ENCODE assay signal across 8 cellular contexts in the genomic region with DNA sequence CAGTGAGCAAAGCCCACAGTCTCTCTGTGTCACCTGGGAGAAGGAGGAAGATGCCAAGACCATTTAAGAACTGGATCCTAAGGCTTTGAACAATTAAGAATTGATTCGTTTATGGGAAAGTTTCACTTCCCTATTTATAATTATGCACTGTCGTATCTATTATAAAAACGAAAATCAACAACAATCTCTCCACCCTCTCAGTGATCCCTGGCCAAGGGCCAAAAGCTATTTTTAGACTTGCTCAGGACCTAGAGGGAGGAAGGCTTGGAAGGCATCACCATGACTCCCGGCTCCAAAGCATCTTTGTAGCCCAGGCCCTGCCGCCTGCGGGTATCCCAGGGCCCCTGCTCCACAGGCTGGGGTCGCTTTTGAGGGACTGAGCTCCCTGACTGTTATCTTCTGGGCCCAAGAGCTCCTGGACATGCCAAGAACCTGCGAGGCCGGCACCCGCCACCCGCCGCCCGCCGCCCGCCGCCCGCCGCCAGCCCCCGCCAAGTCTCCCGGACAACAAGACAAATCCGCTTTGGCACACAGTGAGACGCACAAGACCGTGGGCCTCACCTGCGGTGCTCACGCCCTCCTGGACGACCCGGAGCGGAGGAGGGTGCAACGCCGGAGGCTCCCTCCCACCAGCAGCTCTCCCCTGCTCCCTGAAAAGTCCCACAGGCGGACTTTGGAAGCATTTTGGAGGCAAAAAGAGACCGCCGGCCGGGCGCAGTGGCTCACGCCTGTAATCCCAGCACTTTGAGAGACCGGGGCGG. TPM values are rescaled to one million over a fixed set of nuclear protein-coding genes. Genes with fewer than 3 reads are reported as not detected.
DNase-seq lines count a peak whose midpoint lies in the region; ATAC-seq and TF ChIP-seq lines count a peak whose summit lies in the region.

No MANE protein-coding gene starts in this region.

- H3K9me3 ChIP-seq in adipocyte (ENCODE audit: control insufficient read depth, low read length) = no peaks in the 10 kb centered on the region
- H3K9me3 ChIP-seq in iPS-18c (ENCODE audit: control insufficient read depth, insufficient read depth, low read length) = no peaks in the 10 kb centered on the region
- H3K9me3 ChIP-seq in smooth muscle cell (replicated peaks; ENCODE audit: low read depth) = no peaks in the 10 kb centered on the region

- WGBS in smooth muscle cell (ENCODE audit: low lambda C conversion rate) = 20% methylated on average over 20 of the region's 38 CpGs

- H3K4me3 ChIP-seq in adipocyte (ENCODE audit: low read length) (no peak overlapping the region), iPS-18c (ENCODE audit: insufficient read depth, low read depth, low read length) (peak overlapping the region; percentile 75), smooth muscle cell (peak overlapping the region; percentile 56)

- no peak overlapping the region for H2AFZ ChIP-seq in smooth muscle cell (ENCODE audit: low read depth)

- no peak overlapping the region for H3K9ac ChIP-seq in adipocyte (ENCODE audit: low read length)
- H3K9ac ChIP-seq in smooth muscle cell (ENCODE audit: low read depth) = no peak overlapping the region

- no peaks in the 10 kb centered on the region for H3F3A ChIP-seq in smooth muscle cell (ENCODE audit: low read depth)

- no peaks in the 10 kb centered on the region for H3K79me2 ChIP-seq in smooth muscle cell (ENCODE audit: low read depth)

- no peak for TF ChIP-seq CTCF in smooth muscle cell (IDR thresholded peaks at IDR 0.05; ENCODE audit: borderline replicate concordance, insufficient read depth, poor library complexity, severe bottlenecking)

- DNase-seq in G401 (ENCODE audit: low spot score) (peak; percentile 80), NCI-H1105 treated with DMSO at 0.1 percent for 48 hours (lab: John Stamatoyannopoulos, UW) (peak; percentile 75), adipocyte (ENCODE audit: low read depth) (peak; percentile 36), smooth muscle cell (lab: John Stamatoyannopoulos, UW; ENCODE audit: unreplicated experiment) (no peak), SK-N-DZ (ENCODE audit: low spot score) (no peak)
- DNase-seq in activated effector memory CD4-positive, alpha-beta T cell treated with Interleukin-2 at 50 U/mL for 16 hours = no peak

- H4K20me1 ChIP-seq in smooth muscle cell (ENCODE audit: low read depth) = no peaks in the 10 kb centered on the region

- H3K4me1 ChIP-seq in adipocyte (ENCODE audit: control insufficient read depth, insufficient read depth, low read length) (no peaks in the 10 kb centered on the region), smooth muscle cell (ENCODE audit: low read depth) (peaks cover 7% of the 10 kb centered on the region)

- H3K27me3 ChIP-seq in adipocyte (replicated peaks; ENCODE audit: control insufficient read depth, insufficient read depth, low read length) = peaks cover 12% of the 10 kb centered on the region
- peaks cover 16% of the 10 kb centered on the region for H3K27me3 ChIP-seq in smooth muscle cell (ENCODE audit: low read depth)

- peak overlapping the region; percentile 91 for H3K4me2 ChIP-seq in smooth muscle cell

- in situ Hi-C loops in G401 (cut with HindIII; ENCODE audit: low sequenced_read_pairs) = no loop called here

- H3K36me3 ChIP-seq in adipocyte (ENCODE audit: control insufficient read depth, insufficient read depth, low read length, severe bottlenecking) (no peaks in the 10 kb centered on the region), smooth muscle cell (ENCODE audit: low read depth) (no peaks in the 10 kb centered on the region)

- no peak for ATAC-seq in GM21717 (IDR thresholded peaks at IDR 0.05; ENCODE audit: unreplicated experiment)

- no peak overlapping the region for H3K27ac ChIP-seq in smooth muscle cell (ENCODE audit: low read depth)

RNA-seq across cellular contexts. Expression of gene RHPN2, which starts 1.2 kb away (rescaled TPM):
- 10.1 and 10.6 TPM in 2 replicates for total RNA-seq in G401 (2014; rRNA removed; shearing (Covaris generic))
- 3.5 and 4.9 TPM in 2 replicates for total RNA-seq in smooth muscle cell
- 1.2 and 4.3 TPM in 2 replicates for polyA plus RNA-seq in smooth muscle cell
- 4.9 and 8.2 TPM in 2 replicates for polyA plus RNA-seq in SK-N-DZ (2014; cell fraction: cytosol; rRNA removed)
- 1.6 and 5.5 TPM in 2 replicates for polyA plus RNA-seq in SK-N-DZ (2014; cell fraction: nucleus; rRNA removed)

RNA-seq across cellular contexts. Expression of gene GPATCH1, which starts 17.4 kb away (rescaled TPM):
- 5.9 and 7.7 TPM in 2 replicates for total RNA-seq in G401 (2014; rRNA removed; shearing (Covaris generic))
- 2.8 and 5.1 TPM in 2 replicates for total RNA-seq in smooth muscle cell
- 4.3 TPM in 2 replicates for polyA plus RNA-seq in smooth muscle cell
- 4.6 and 7.1 TPM in 2 replicates for polyA plus RNA-seq in SK-N-DZ (2014; cell fraction: cytosol; rRNA removed)
- 6.8 and 11.1 TPM in 2 replicates for polyA plus RNA-seq in SK-N-DZ (2014; cell fraction: nucleus; rRNA removed)

Comparison
In these comparisons a context has a peak if more than half of its experiments do, and no peak if none do; other contexts are left out.
1. DNase-seq: peak in G401 (single experiment), NCI-H1105 treated with DMSO at 0.1 percent for 48 hours (single experiment) and adipocyte (single experiment); none in smooth muscle cell (single experiment), SK-N-DZ (single experiment) and activated effector memory CD4-positive, alpha-beta T cell treated with Interleukin-2 at 50 U/mL for 16 hours (single experiment).